16 cellular contexts compared by ENCODE assay signal in the genomic region with DNA sequence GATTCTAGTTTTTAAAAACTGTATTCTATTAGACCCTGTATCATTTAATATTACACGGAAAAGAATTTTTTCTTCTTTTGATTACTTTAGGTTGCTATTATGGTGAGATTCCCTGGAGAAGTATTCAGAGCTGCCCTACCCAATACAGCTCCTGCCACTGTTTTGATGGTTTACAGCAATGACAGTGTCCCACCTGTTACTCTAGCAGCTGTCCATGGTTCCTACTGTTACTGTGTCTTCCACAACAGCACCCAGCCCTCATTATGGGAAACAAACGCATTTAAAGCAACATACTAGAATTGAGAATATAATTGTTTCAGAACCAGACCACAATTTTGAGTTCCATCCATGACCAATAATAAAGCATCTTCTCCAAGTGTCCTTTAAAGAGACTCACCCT. TPM values are rescaled to one million over a fixed set of nuclear protein-coding genes. Genes with fewer than 3 reads are reported as not detected.
A peak's percentile ranks its signal among the peaks of the same experiment; 100 is the strongest.
DNase-seq lines count a peak whose midpoint lies in the region; ATAC-seq, FAIRE-seq and TF ChIP-seq lines count a peak whose summit lies in the region.
"Had no signal": no experiment of that assay in that cellular context is flagged by ENCODE, and none has a peak within 500 bp of the region (broad histone marks: within the 10 kb centered on the region; RNA-seq: fewer than 3 reads in every experiment).

No MANE protein-coding gene starts in this region.

- WGBS in A549 (ENCODE audit: missing lambda C conversion rate) = 85% methylated on average over 2 of the region's 2 CpGs
- WGBS in prostate gland = 64% methylated on average over 2 of the region's 2 CpGs

- TF ChIP-seq CTCF in A549 (IDR thresholded peaks at IDR 0.05) (no peak), prostate gland (IDR thresholded peaks at IDR 0.05) (no peak)

- DNase-seq in A549 (ENCODE audit: low read depth in 1 of 2, low spot score in 1 of 2) (no peak), GM12892 (ENCODE audit: insufficient read length) (no peak), SJCRH30 (peak; percentile 26 to 63), left lobe of liver (ENCODE audit: low spot score) (no peak), prostate gland (ENCODE audit: low spot score) (no peak)
- DNase-seq: BE2C; CD4-positive, alpha-beta memory T cell; HFFc6; Karpas-422; NCI-H187 treated with DMSO at 0.1 percent for 48 hours; NCI-H510A treated with DMSO at 0.1 percent for 48 hours; PC-3 had no signal

- H3K27me3 ChIP-seq in SJCRH30 (no peaks in the 10 kb centered on the region), prostate gland (replicated peaks; ENCODE audit: insufficient read depth) (no peaks in the 10 kb centered on the region)
- H3K27me3 ChIP-seq: BE2C had no signal

- CTCF ChIA-PET in A549 (lab: Yijun Ruan, JAX) = interaction anchor here (0.5 to 0.6 kb wide), 2 partner anchors 13 to 204 kb away, joined by 3 to 4 read pairs; no protein-coding TSS in a partner anchor

- FAIRE-seq in A549 (lab: Jason Lieb, UNC) = no peak
- peak; percentile 42 for FAIRE-seq in GM12892 (lab: Jason Lieb, UNC)
- FAIRE-seq: D721Med had no signal

- H3K4me2 ChIP-seq in A549 = no peak overlapping the region

- TF ChIP-seq POLR2A in A549 (IDR thresholded peaks at IDR 0.05; ENCODE audit: low read length) (no peak), GM12892 (IDR thresholded peaks at IDR 0.05; ENCODE audit: low read depth, low read length) (no peak), prostate gland (IDR thresholded peaks at IDR 0.05) (no peak)

- POLR2A ChIA-PET in A549 (lab: Yijun Ruan, JAX) = no interaction called here

- intact Hi-C loops in prostate gland (cut with DNase I) = no loop called here

- TF ChIP-seq EP300 in A549 (IDR thresholded peaks at IDR 0.05) = no peak

- TF ChIP-seq RAD21 in A549 (conservative IDR thresholded peaks at IDR 0.05 in 1 of 2, IDR thresholded peaks at IDR 0.05 in 1 of 2) = no peak

- no peak overlapping the region for H3K4me3 ChIP-seq in A549
- no peak overlapping the region for H3K4me3 ChIP-seq in SJCRH30
- no peak overlapping the region for H3K4me3 ChIP-seq in prostate gland
- H3K4me3 ChIP-seq: SK-N-MC had no signal

- H3K4me1 ChIP-seq in A549 = 0 out of 3 replicates have a peak, but pooled peaks cover 3% of the 10 kb centered on the region
- H3K4me1 ChIP-seq in SJCRH30 = peaks cover 5% of the 10 kb centered on the region
- no peaks in the 10 kb centered on the region for H3K4me1 ChIP-seq in prostate gland (replicated peaks)

- H3K9me3 ChIP-seq in A549 (no peaks in the 10 kb centered on the region), SJCRH30 (replicated peaks) (no peaks in the 10 kb centered on the region), prostate gland (no peaks in the 10 kb centered on the region)
- H3K9me3 ChIP-seq: BE2C had no signal

- no peak for ATAC-seq in A549
- peak; percentile 42 for ATAC-seq in left lobe of liver
- no peak for ATAC-seq in GM18502 (IDR thresholded peaks at IDR 0.05; ENCODE audit: poor library complexity, unreplicated experiment)
- ATAC-seq in HG02588 (IDR thresholded peaks at IDR 0.05; ENCODE audit: unreplicated experiment) = no peak
- ATAC-seq: PC-3 had no signal

- H3K36me3 ChIP-seq in SJCRH30 (no peaks in the 10 kb centered on the region), prostate gland (no peaks in the 10 kb centered on the region)
- H3K36me3 ChIP-seq: BE2C had no signal

- no peak overlapping the region for H3K27ac ChIP-seq in A549
- H3K27ac ChIP-seq in SJCRH30 = no peak overlapping the region
- no peak overlapping the region for H3K27ac ChIP-seq in prostate gland
- H3K27ac ChIP-seq: SK-N-MC had no signal

TF ChIP-seq in A549, 52 proteins besides CTCF, POLR2A, EP300 and RAD21:
- TF ChIP-seq ZFP36 (IDR thresholded peaks at IDR 0.05; ENCODE audit: borderline replicate concordance, partially characterized antibody) (no peak), RFX5 (IDR thresholded peaks at IDR 0.05) (no peak), REST (IDR thresholded peaks at IDR 0.05) (peak; percentile 74), MYC (IDR thresholded peaks at IDR 0.05; ENCODE audit: borderline replicate concordance, low read length) (no peak)
TF ChIP-seq in A549: peak in this region for 1.

RNA-seq across cellular contexts. Expression of gene RYBP, which starts 48.8 kb away (rescaled TPM):
- polyA plus RNA-seq in A549 (2011; rRNA removed) (11.6 and 15.8 TPM in 2 replicates), A549 (2017; fragmentation: RNase III; extraction: RNeasy Plus Mini Kit Qiagen cat#74134 plus additional on column Dnase treatment) (7.6 to 8.6 TPM (median 7.9 TPM) in 3 replicates)
- 2.6 and 3.0 TPM in 2 replicates for polyA plus RNA-seq in A549 (2012; cell fraction: cytosol; rRNA removed)
- 1.3 and 2.0 TPM in 2 replicates for polyA plus RNA-seq in A549 (2012; cell fraction: nucleus; rRNA removed)
- polyA minus RNA-seq in A549 (2011; rRNA and poly(A)+ RNA removed) = 7.4 and 7.7 TPM in 2 replicates
- polyA plus RNA-seq in GM12892 (2012; ENCODE audit: missing spikeins) = 10.9 TPM
- 11.3 and 12.4 TPM in 2 replicates for total RNA-seq in SJCRH30 (2014; rRNA removed; shearing (Covaris generic))
- total RNA-seq in left lobe of liver (4.8 TPM), prostate gland (10 to 100 TPM; 14.6 to 18.2 TPM)

Comparison
In these comparisons a context has a peak if more than half of its experiments do, and no peak if none do; other contexts are left out.
1. DNase-seq: peak in SJCRH30 (2 of 2); none in A549 (0 of 2), GM12892 (single experiment), left lobe of liver (single experiment) and prostate gland (single experiment).